Comparison of ENCODE assay signal across 1 cellular context in the genomic region with DNA sequence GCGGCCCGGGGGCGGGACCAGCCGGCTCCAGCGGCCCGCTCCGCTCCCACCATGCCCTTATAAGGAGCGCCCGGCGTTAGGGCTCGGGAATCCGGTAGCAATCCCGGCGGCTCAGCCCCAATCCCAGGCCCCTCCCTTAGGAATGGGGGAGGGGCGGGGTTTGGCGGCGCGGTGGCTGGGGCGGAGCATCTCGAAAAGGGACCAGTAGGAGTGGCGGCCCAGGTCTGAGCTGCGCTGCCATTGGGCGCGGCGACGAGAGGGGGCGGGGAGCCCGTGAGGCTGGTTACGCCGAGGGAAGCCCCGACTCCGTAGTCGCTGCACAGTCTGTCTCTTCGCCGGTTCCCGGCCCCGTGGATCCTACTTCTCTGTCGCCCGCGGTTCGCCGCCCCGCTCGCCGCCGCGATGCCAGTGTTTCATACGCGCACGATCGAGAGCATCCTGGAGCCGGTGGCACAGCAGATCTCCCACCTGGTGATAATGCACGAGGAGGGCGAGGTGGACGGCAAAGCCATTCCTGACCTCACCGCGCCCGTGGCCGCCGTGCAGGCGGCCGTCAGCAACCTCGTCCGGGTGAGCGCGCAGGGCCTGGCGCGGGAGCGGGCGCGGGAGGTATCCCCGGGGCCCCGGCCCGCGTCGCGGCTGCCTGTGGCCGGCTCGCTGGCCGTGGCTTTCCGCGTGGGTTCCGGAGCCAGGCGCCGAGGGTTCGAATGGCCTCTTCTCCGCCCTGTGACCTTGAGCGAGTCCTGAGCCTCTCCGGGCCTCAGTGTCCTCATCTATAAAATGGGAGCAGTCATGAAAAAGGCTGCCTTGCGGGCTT.
TF ChIP-seq lines count a peak whose summit lies in the region.

VCL (plus strand) TSS at position 311 of the 817 bp plus-strand sequence; CDS start at position 403, 92 bp downstream.

TF ChIP-seq in HEK293, 187 proteins besides CTCF, POLR2A, EP300 and RAD21 (continued from another document):
- TF ChIP-seq AEBP2 (tag by site-specific recombination; IDR thresholded peaks at IDR 0.05; ENCODE audit: borderline replicate concordance) (no peak), ZSCAN5A (tag by site-specific recombination; IDR thresholded peaks at IDR 0.05) (0 out of 2 replicates have a peak, but pooled peaks have one; percentile 14), ZNF692 (tag by site-specific recombination; IDR thresholded peaks at IDR 0.05) (peak; percentile 83), ZNF473 (tag by site-specific recombination; IDR thresholded peaks at IDR 0.05) (no peak), ZNF529 (tag by site-specific recombination; IDR thresholded peaks at IDR 0.05; ENCODE audit: insufficient replicate concordance) (no peak), ZNF10 (tag by site-specific recombination; IDR thresholded peaks at IDR 0.05) (peak; percentile 42; the same call in 1 of the 2 replicates), SCRT2 (tag by site-specific recombination; IDR thresholded peaks at IDR 0.05) (no peak), GLI4 (tag by site-specific recombination; IDR thresholded peaks at IDR 0.05) (peak; percentile 81; the same call in 1 of the 2 replicates), FEZF1 (tag by site-specific recombination; IDR thresholded peaks at IDR 0.05) (peak; percentile 43), ZNF626 (tag by site-specific recombination; IDR thresholded peaks at IDR 0.05) (no peak), ZNF169 (tag by site-specific recombination; IDR thresholded peaks at IDR 0.05) (no peak), ZNF112 (tag by site-specific recombination; IDR thresholded peaks at IDR 0.05) (no peak), KLF16 (tag by site-specific recombination; IDR thresholded peaks at IDR 0.05) (no peak; the same call in 1 of the 2 replicates), ZNF785 (tag by site-specific recombination; IDR thresholded peaks at IDR 0.05) (no peak), ZNF391 (tag by site-specific recombination; IDR thresholded peaks at IDR 0.05; ENCODE audit: borderline replicate concordance, low read depth) (peak; percentile 93; the same call in 1 of the 2 replicates), ZNF214 (tag by site-specific recombination; IDR thresholded peaks at IDR 0.05; ENCODE audit: borderline replicate concordance) (no peak), KLF9 (tag by site-specific recombination; IDR thresholded peaks at IDR 0.05; ENCODE audit: low read depth) (0 out of 2 replicates have a peak, but pooled peaks have one; percentile 49)
- TF ChIP-seq, protein P1, sequence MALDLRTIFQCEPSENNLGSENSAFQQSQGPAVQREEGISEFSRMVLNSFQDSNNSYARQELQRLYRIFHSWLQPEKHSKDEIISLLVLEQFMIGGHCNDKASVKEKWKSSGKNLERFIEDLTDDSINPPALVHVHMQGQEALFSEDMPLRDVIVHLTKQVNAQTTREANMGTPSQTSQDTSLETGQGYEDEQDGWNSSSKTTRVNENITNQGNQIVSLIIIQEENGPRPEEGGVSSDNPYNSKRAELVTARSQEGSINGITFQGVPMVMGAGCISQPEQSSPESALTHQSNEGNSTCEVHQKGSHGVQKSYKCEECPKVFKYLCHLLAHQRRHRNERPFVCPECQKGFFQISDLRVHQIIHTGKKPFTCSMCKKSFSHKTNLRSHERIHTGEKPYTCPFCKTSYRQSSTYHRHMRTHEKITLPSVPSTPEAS (tag by site-specific recombination; IDR thresholded peaks at IDR 0.05) = peak; percentile 37; the same call in 1 of the 2 replicates
